ENCODE assay signal across 20 cellular contexts in the genomic region with DNA sequence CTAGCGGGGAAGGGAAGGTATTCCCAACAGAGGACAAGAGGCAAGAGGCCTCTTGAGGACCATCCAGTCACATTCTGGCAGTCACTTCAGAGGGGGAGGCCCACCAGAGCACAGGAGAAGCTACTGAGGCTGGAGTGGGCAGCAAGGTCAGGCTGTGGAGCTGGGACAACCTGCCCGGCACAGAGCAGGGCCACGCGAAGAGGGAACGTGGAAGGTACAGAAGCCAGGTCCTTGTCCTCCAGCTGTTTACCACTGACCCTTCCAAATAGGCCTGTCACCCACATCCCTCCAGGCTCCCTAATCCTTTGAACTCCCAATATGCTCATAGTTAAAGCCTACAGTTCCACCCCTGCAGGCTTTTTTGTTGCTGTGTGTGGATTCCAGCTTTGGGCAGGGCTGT.
DNase-seq lines count a peak whose midpoint lies in the region; ATAC-seq and TF ChIP-seq lines count a peak whose summit lies in the region.
"Had no signal": no experiment of that assay in that cellular context is flagged by ENCODE, and none has a peak within 500 bp of the region (broad histone marks: within the 10 kb centered on the region; RNA-seq: fewer than 3 reads in every experiment).

No MANE protein-coding gene starts in this region.

- H3K27me3 ChIP-seq in BLaER1 (no peaks in the 10 kb centered on the region), lower lobe of right lung (ENCODE audit: low read depth) (no peaks in the 10 kb centered on the region), ovary (no peaks in the 10 kb centered on the region), brain microvascular endothelial cell (replicated peaks) (no peaks in the 10 kb centered on the region)

- peak; percentile 12 for DNase-seq in GM13977 (ENCODE audit: low spot score)
- DNase-seq in lower lobe of right lung = peak; percentile 17
- peak in 3 of 5 donors; percentile 22 to 38 (median 26) for DNase-seq in ovary
- no peak for DNase-seq in ACHN
- DNase-seq in brain microvascular endothelial cell = no peak
- DNase-seq in stimulated activated CD4-positive, alpha-beta T cell treated with anti-CD3 and anti-CD28 coated beads, Interleukin-4, amount 100 ng/mL, for 1 hour = no peak
- DNase-seq: C1 segment of cervical spinal cord; CD8-positive, alpha-beta memory T cell; DMS53; NCI-H1105 treated with DMSO at 0.1 percent for 48 hours; NCI-H1694 treated with DMSO at 0.1 percent for 48 hours; NCI-H2107; NCI-H226; NCI-H524; PC-9; SIG-M5 had no signal

- in situ Hi-C loops in GM13977 (cut with MboI; ENCODE audit: low pct_unique_long_range_greater_than_20kb, low sequenced_read_pairs, unreplicated experiment) = no loop called here
- in situ Hi-C loops in ACHN (cut with HindIII; ENCODE audit: low pct_ligation_motif_present, low pct_unique_long_range_greater_than_20kb, low sequenced_read_pairs) = no loop called here
- in situ Hi-C loops in brain microvascular endothelial cell (cut with HindIII; ENCODE audit: low pct_ligation_motif_present, low sequenced_read_pairs) = no loop called here

- no peaks in the 10 kb centered on the region for H4K20me1 ChIP-seq in BLaER1

- H3K4me3 ChIP-seq in BLaER1 (no peak overlapping the region), lower lobe of right lung (no peak overlapping the region), ovary (no peak overlapping the region), brain microvascular endothelial cell (ENCODE audit: low read depth, low read length) (no peak overlapping the region)
- H3K4me3 ChIP-seq: A549, K562, PC-9 had no signal

- H3K9me3 ChIP-seq in BLaER1 (no peaks in the 10 kb centered on the region), lower lobe of right lung (no peaks in the 10 kb centered on the region), ovary (no peaks in the 10 kb centered on the region)
- H3K9me3 ChIP-seq: A549 had no signal

- 91 to 99% (median 93%) methylated on average over 5 of the region's 5 CpGs for WGBS in ovary, 3 donors

- TF ChIP-seq EP300 in ovary (IDR thresholded peaks at IDR 0.05) = no peak

- H3K36me3 ChIP-seq in BLaER1 (no peaks in the 10 kb centered on the region), lower lobe of right lung (no peaks in the 10 kb centered on the region), ovary (no peaks in the 10 kb centered on the region), brain microvascular endothelial cell (replicated peaks) (no peaks in the 10 kb centered on the region)

- peaks cover 51% of the 10 kb centered on the region for H3K4me1 ChIP-seq in BLaER1
- H3K4me1 ChIP-seq in lower lobe of right lung = no peaks in the 10 kb centered on the region
- H3K4me1 ChIP-seq in ovary (ENCODE audit: insufficient read depth) = peaks cover 20% of the 10 kb centered on the region
- H3K4me1 ChIP-seq: A549 had no signal

- TF ChIP-seq CTCF in GM13977 (IDR thresholded peaks at IDR 0.05; ENCODE audit: extremely low read depth, insufficient read depth, missing control alignments) (no peak), lower lobe of right lung (IDR thresholded peaks at IDR 0.05) (no peak), ovary (IDR thresholded peaks at IDR 0.05) (no peak), brain microvascular endothelial cell (IDR thresholded peaks at IDR 0.05; ENCODE audit: low read depth, low read length, missing control alignments) (no peak)

- H3K4me2 ChIP-seq in BLaER1 = peak overlapping the region; percentile 83
- H3K4me2 ChIP-seq: A549, PC-9 had no signal

- intact Hi-C loops in lower lobe of right lung (cut with DNase I) = no loop called here
- intact Hi-C loops in ovary (cut with DNase I) = loop anchor here in 1 of 4 donors (10.0 kb wide), 1 partner anchor 48 kb away; no protein-coding TSS in a partner anchor

- ATAC-seq in lower lobe of right lung = no peak
- ATAC-seq: A549, K562 had no signal

- H3K27ac ChIP-seq in BLaER1 (peak overlapping the region; percentile 80), lower lobe of right lung (no peak overlapping the region), ovary (peak overlapping the region; percentile 62 to 93), brain microvascular endothelial cell (no peak overlapping the region)
- H3K27ac ChIP-seq: A549, PC-9, RWPE1 had no signal

- H3K9ac ChIP-seq in BLaER1 = no peak overlapping the region

- no peak for TF ChIP-seq POLR2A in ovary (IDR thresholded peaks at IDR 0.05)

Comparison
In these comparisons a context has a peak if more than half of its experiments do, and no peak if none do; other contexts are left out.
1. H3K27ac ChIP-seq: peak in BLaER1 (single experiment) and ovary (2 of 2); none in lower lobe of right lung (single experiment) and brain microvascular endothelial cell (single experiment).
2. DNase-seq: peak in GM13977 (single experiment), lower lobe of right lung (single experiment) and ovary (3 of 5); none in ACHN (single experiment), brain microvascular endothelial cell (single experiment) and stimulated activated CD4-positive, alpha-beta T cell treated with anti-CD3 and anti-CD28 coated beads, Interleukin-4, amount 100 ng/mL, for 1 hour (single experiment).